ENCODE assay signal across 8 cellular contexts in the genomic region with DNA sequence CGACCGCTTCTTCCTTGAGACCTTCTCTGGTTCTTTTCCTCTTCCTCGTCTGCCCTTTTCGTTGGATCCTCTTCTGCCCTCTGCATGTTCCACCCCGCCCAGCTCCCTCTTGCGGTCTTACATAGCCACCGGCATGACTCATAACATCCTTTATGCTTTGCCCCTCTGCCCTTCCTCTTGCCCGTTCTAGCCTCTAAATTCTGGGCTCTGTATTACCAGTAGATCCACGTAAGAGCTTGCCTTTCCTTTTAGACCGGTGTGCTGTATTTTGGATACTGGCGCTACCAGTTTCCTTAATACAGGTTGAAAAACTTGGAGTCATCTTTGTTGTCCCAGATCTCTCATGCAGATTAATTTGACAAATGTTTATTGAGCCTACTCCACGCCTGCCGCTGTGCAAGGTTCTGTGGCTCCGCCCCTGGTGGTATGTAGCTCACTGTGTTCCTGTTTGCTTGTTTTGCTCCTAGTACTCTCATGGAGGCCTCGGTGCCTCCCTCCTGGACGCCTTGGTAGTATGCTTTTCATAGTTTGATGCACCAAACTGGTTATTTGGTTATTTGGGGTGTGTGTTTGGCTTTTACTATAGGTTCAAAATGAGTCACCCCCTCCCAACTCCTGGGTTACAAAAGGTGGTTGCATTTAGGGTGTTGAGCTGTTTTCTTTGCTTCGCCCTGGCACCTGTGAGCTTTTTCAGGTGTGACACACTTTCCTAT. TPM values are rescaled to one million over a fixed set of nuclear protein-coding genes. Genes with fewer than 3 reads are reported as not detected.
DNase-seq lines count a peak whose midpoint lies in the region; ATAC-seq and TF ChIP-seq lines count a peak whose summit lies in the region.

No MANE protein-coding gene starts in this region.

- H3K27ac Mint-ChIP-seq in activated naive CD4-positive, alpha-beta T cell treated with anti-CD3 and anti-CD28 coated beads, Interleukin-2, amount 50 U/mL, for 72 hours, result peak overlapping the region; percentile 94 to 98

- intact Hi-C loops in Right ventricle myocardium inferior (cut with DNase I), result loop anchor here (10.0 kb wide), 1 partner anchor 199 kb away; the partner anchor contains the start of genes LNX2 and POLR1D

- peak overlapping the region; percentile 86 for H3K4me2 ChIP-seq in KMS-11

- H3K4me3 ChIP-seq in KMS-11 (IDR thresholded peaks at IDR 0.05; ENCODE audit: insufficient read depth, low read depth, low read length), result peak overlapping the region; percentile 46
- H3K4me3 ChIP-seq in SJSA1, result peak overlapping the region; percentile 76

- H3K27me3 ChIP-seq in KMS-11 (ENCODE audit: insufficient read depth, low read depth), result no peaks in the 10 kb centered on the region
- H3K27me3 ChIP-seq in SJSA1 (replicated peaks), result no peaks in the 10 kb centered on the region

- TF ChIP-seq CTCF in KMS-11 (conservative IDR thresholded peaks at IDR 0.05; ENCODE audit: low read depth, low read length), result peak; percentile 48

- peak overlapping the region; percentile 97; the same call in 1 of the 2 replicates for H3K9ac ChIP-seq in KMS-11

- no peaks in the 10 kb centered on the region; the same call in 1 of the 2 replicates for H3K36me3 ChIP-seq in KMS-11 (ENCODE audit: insufficient read depth)
- peaks cover 44% of the 10 kb centered on the region for H3K36me3 ChIP-seq in SJSA1

- H2AFZ ChIP-seq in KMS-11 (ENCODE audit: low read depth), result no peak overlapping the region

- H3K27ac ChIP-seq in KMS-11 (peak overlapping the region; percentile 86), SJSA1 (peak overlapping the region; percentile 88)

- no peaks in the 10 kb centered on the region for H4K20me1 ChIP-seq in KMS-11 (ENCODE audit: insufficient read depth)

- peaks cover 35% of the 10 kb centered on the region for H3K79me2 ChIP-seq in KMS-11 (ENCODE audit: insufficient read depth, low read depth)

- peaks cover 43 to 44% of the 10 kb centered on the region in 2 donors for H3K36me3 Mint-ChIP-seq in activated naive CD4-positive, alpha-beta T cell treated with anti-CD3 and anti-CD28 coated beads, Interleukin-2, amount 50 U/mL, for 72 hours

- peaks cover 8% of the 10 kb centered on the region for H3K4me1 ChIP-seq in KMS-11 (ENCODE audit: low read depth, poor library complexity, severe bottlenecking)
- H3K4me1 ChIP-seq in SJSA1 (replicated peaks), result peaks cover 28% of the 10 kb centered on the region

- H3K9me3 Mint-ChIP-seq in activated naive CD4-positive, alpha-beta T cell treated with anti-CD3 and anti-CD28 coated beads, Interleukin-2, amount 50 U/mL, for 72 hours, result no peaks in the 10 kb centered on the region

- DNase-seq in DMS153 treated with DMSO at 0.1 percent for 48 hours (lab: John Stamatoyannopoulos, UW; ENCODE audit: unreplicated experiment) (peak; percentile 74), SJSA1 (ENCODE audit: low read depth in 1 of 2, low spot score in 2 of 2) (peak; percentile 71 to 81), Right ventricle myocardium inferior (ENCODE audit: missing footprints) (peak; percentile 88), pons (ENCODE audit: low spot score) (peak; percentile 71), ureter (ENCODE audit: low spot score) (peak; percentile 83)
- DNase-seq in activated naive CD4-positive, alpha-beta T cell treated with anti-CD3 and anti-CD28 coated beads, Interleukin-2, amount 50 U/mL, for 72 hours (ENCODE audit: low spot score in 2 of 2), result peak; percentile 63 to 80

- no peaks in the 10 kb centered on the region for H3K9me3 ChIP-seq in SJSA1 (replicated peaks)

- ATAC-seq in GM21619 (IDR thresholded peaks at IDR 0.05; ENCODE audit: unreplicated experiment), result peak; percentile 57
- peak; percentile 69 to 71 for ATAC-seq in activated naive CD4-positive, alpha-beta T cell treated with anti-CD3 and anti-CD28 coated beads, Interleukin-2, amount 50 U/mL, for 72 hours
- peak; percentile 58 for ATAC-seq in Right ventricle myocardium inferior

RNA-seq across cellular contexts. Expression of gene GTF3A, which starts 1.7 kb away (rescaled TPM):
- 58.8 and 106 TPM in 2 replicates for total RNA-seq in SJSA1 (2014; rRNA removed; shearing (Covaris generic))
- total RNA-seq in activated naive CD4-positive, alpha-beta T cell treated with anti-CD3 and anti-CD28 coated beads, Interleukin-2, amount 50 U/mL, for 72 hours, result 100 to 1,000 TPM; 133 to 190 TPM
- total RNA-seq in Right ventricle myocardium inferior, result 235 TPM
- 76.2 TPM for total RNA-seq in ureter

RNA-seq across cellular contexts. Expression of gene MTIF3, which starts 24.3 kb away (rescaled TPM):
- 16.9 and 26.9 TPM in 2 replicates for total RNA-seq in SJSA1 (2014; rRNA removed; shearing (Covaris generic))
- 10 to 100 TPM; 34.7 to 49.7 TPM for total RNA-seq in activated naive CD4-positive, alpha-beta T cell treated with anti-CD3 and anti-CD28 coated beads, Interleukin-2, amount 50 U/mL, for 72 hours
- total RNA-seq in Right ventricle myocardium inferior, result 185 TPM
- 65.9 TPM for total RNA-seq in ureter

Comparison
In these comparisons a context has a peak if more than half of its experiments do, and no peak if none do; other contexts are left out.
1. Peak in every context shown above with its lines: DNase-seq, ATAC-seq, H3K4me3 ChIP-seq and H3K27ac ChIP-seq.